In genomic region chr19:58406818-58407657, GRCh38 we compare ENCODE assay signal across 1 cellular context.
TF ChIP-seq lines count a peak whose summit lies in the region.

No MANE protein-coding gene starts in this region.

TF ChIP-seq in HepG2, 621 proteins besides CTCF, POLR2A, EP300 and RAD21 (continued from another document):
- TF ChIP-seq ATF3 (CRISPR knock-in tag; IDR thresholded peaks at IDR 0.05) (no peak), ZNF674 (CRISPR knock-in tag; IDR thresholded peaks at IDR 0.05; ENCODE audit: low read depth) (no peak), CEBPG (CRISPR knock-in tag; IDR thresholded peaks at IDR 0.05) (no peak), SATB2 (CRISPR knock-in tag; IDR thresholded peaks at IDR 0.05) (no peak), ZNF782 (CRISPR knock-in tag; IDR thresholded peaks at IDR 0.05; ENCODE audit: borderline replicate concordance) (no peak), CENPX (CRISPR knock-in tag; IDR thresholded peaks at IDR 0.05) (no peak), ZNF512B (CRISPR knock-in tag; IDR thresholded peaks at IDR 0.05; ENCODE audit: borderline replicate concordance) (no peak), RXRB (CRISPR knock-in tag; IDR thresholded peaks at IDR 0.05; ENCODE audit: borderline replicate concordance) (peak; percentile 57), POLR2G (IDR thresholded peaks at IDR 0.05; ENCODE audit: low read depth, low read length) (0 out of 2 replicates have a peak, but pooled peaks have one; percentile 29), ZFP36 (IDR thresholded peaks at IDR 0.05; ENCODE audit: borderline replicate concordance, low read depth, low read length, partially characterized antibody) (no peak), ZFP62 (CRISPR knock-in tag; IDR thresholded peaks at IDR 0.05) (no peak), RCOR2 (CRISPR knock-in tag; IDR thresholded peaks at IDR 0.05) (no peak), MTF2 (CRISPR knock-in tag; IDR thresholded peaks at IDR 0.05; ENCODE audit: borderline replicate concordance) (no peak; the same call in 1 of the 2 replicates)
- TF ChIP-seq, protein P1, sequence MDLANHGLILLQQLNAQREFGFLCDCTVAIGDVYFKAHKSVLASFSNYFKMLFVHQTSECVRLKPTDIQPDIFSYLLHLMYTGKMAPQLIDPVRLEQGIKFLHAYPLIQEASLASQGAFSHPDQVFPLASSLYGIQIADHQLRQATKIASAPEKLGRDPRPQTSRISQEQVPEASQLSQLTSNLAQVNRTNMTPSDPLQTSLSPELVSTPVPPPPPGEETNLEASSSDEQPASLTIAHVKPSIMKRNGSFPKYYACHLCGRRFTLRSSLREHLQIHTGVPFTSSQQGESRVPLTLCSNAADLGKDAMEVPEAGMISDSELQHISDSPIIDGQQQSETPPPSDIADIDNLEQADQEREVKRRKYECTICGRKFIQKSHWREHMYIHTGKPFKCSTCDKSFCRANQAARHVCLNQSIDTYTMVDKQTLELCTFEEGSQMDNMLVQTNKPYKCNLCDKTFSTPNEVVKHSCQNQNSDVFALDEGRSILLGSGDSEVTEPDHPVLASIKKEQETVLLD (CRISPR knock-in tag; IDR thresholded peaks at IDR 0.05; ENCODE audit: low read depth): no peak
